19 cellular contexts compared by ENCODE assay signal in genomic region chr18:27277554-27277953, GRCh38.
DNase-seq lines count a peak whose midpoint lies in the region; FAIRE-seq and TF ChIP-seq lines count a peak whose summit lies in the region.
"Had no signal": no experiment of that assay in that cellular context is flagged by ENCODE, and none has a peak within 500 bp of the region (broad histone marks: within the 10 kb centered on the region; RNA-seq: fewer than 3 reads in every experiment).

No MANE protein-coding gene starts in this region.

- no peak overlapping the region for H3K27ac ChIP-seq in WERI-Rb-1

- no peaks in the 10 kb centered on the region for H3K9me3 ChIP-seq in WERI-Rb-1 (ENCODE audit: severe bottlenecking)
- H3K9me3 ChIP-seq: HAP-1 had no signal

- peak overlapping the region; percentile 63 for H3K27ac Mint-ChIP-seq in neural crest cell (ENCODE audit: unreplicated experiment)
- H3K27ac Mint-ChIP-seq: CD4-positive, alpha-beta memory T cell; HFFc6 had no signal

- no peaks in the 10 kb centered on the region for H3K36me3 Mint-ChIP-seq in neural crest cell (ENCODE audit: low read depth)
- H3K36me3 Mint-ChIP-seq: CD4-positive, alpha-beta memory T cell had no signal

- H3K36me3 ChIP-seq in WERI-Rb-1, result no peaks in the 10 kb centered on the region
- H3K36me3 ChIP-seq: HAP-1 had no signal

- no peaks in the 10 kb centered on the region for H3K27me3 Mint-ChIP-seq in neural crest cell (ENCODE audit: low read depth)
- H3K27me3 Mint-ChIP-seq: CD4-positive, alpha-beta memory T cell had no signal

- DNase-seq in NCI-H748 (lab: John Stamatoyannopoulos, UW; ENCODE audit: unreplicated experiment) (peak; percentile 7), NCI-H748 treated with DMSO at 0.1 percent for 48 hours (lab: John Stamatoyannopoulos, UW) (no peak), NCI-H2171 treated with DMSO at 0.1 percent for 48 hours (lab: John Stamatoyannopoulos, UW) (peak; percentile 77), WERI-Rb-1 (peak; percentile 48), neural crest cell (ENCODE audit: low read depth, low spot score) (no peak), NOMO-1 treated with DMSO at 0.1 percent for 48 hours (lab: John Stamatoyannopoulos, UW; ENCODE audit: unreplicated experiment) (no peak), D721Med (ENCODE audit: insufficient read length, low spot score) (no peak)
- DNase-seq: C1 segment of cervical spinal cord; Calu3; CD4-positive, alpha-beta memory T cell; COR-L47; DMS153; DND-41; GOT3; HFFc6 had no signal

- no peak overlapping the region for H3K4me3 ChIP-seq in WERI-Rb-1 (ENCODE audit: low read depth, low read length)
- H3K4me3 ChIP-seq: HAP-1 had no signal

- no peak for FAIRE-seq in D721Med (lab: Jason Lieb, UNC)
- FAIRE-seq: G401.6, GM12892, H54 had no signal

- no peaks in the 10 kb centered on the region for H3K9me3 Mint-ChIP-seq in neural crest cell

- no peaks in the 10 kb centered on the region for H3K27me3 ChIP-seq in WERI-Rb-1 (ENCODE audit: insufficient read depth, low read depth, severe bottlenecking)

- TF ChIP-seq CTCF in WERI-Rb-1 (IDR thresholded peaks at IDR 0.05; ENCODE audit: low read depth, low read length) (no peak), neural crest cell (conservative IDR thresholded peaks at IDR 0.05) (no peak), D721Med (IDR thresholded peaks at IDR 0.05; ENCODE audit: insufficient read depth, missing control alignments) (no peak)

- no peak overlapping the region for H3K4me3 Mint-ChIP-seq in neural crest cell
- H3K4me3 Mint-ChIP-seq: CD4-positive, alpha-beta memory T cell; HFFc6 had no signal

- no peaks in the 10 kb centered on the region for H3K4me1 Mint-ChIP-seq in neural crest cell
- H3K4me1 Mint-ChIP-seq: CD4-positive, alpha-beta memory T cell had no signal

Comparison
In these comparisons a context has a peak if more than half of its experiments do, and no peak if none do; other contexts are left out.
1. DNase-seq: peak in NCI-H748 (single experiment), NCI-H2171 treated with DMSO at 0.1 percent for 48 hours (single experiment) and WERI-Rb-1 (single experiment); none in NCI-H748 treated with DMSO at 0.1 percent for 48 hours (single experiment), neural crest cell (single experiment), NOMO-1 treated with DMSO at 0.1 percent for 48 hours (single experiment) and D721Med (single experiment).